9 cellular contexts compared by ENCODE assay signal in the genomic region with DNA sequence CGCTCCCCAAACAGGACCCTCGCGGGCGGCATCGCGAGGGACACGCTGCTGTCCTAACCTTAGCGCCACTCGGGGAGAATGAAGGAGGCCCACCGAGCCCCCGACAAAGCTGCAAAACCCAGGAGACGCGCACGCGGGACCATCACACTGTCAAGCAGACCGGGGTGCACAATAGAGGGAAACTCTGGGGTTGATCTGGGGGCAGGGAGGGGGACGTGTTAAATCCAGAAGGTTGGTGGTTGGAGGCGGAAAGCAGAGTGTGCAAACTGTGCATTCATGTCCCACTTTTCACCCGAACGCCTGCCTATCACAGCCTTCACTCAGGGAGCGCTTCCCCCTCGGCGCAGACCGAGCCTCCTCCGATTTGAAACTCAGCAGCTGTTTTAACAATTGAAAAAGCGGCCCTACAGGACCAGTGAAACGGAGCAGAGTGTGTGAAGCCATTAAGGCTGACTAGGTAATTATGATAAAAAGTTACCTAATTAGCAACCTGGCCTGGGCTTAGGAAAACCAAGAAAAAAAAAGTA. TPM values are rescaled to one million over a fixed set of nuclear protein-coding genes. Genes with fewer than 3 reads are reported as not detected.
DNase-seq lines count a peak whose midpoint lies in the region; ATAC-seq and TF ChIP-seq lines count a peak whose summit lies in the region.
"Had no signal": no experiment of that assay in that cellular context is flagged by ENCODE, and none has a peak within 500 bp of the region (broad histone marks: within the 10 kb centered on the region; RNA-seq: fewer than 3 reads in every experiment).

No MANE protein-coding gene starts in this region.

- H3K9ac ChIP-seq in SK-N-SH: no peak overlapping the region

- H3K4me3 ChIP-seq in SK-N-SH (ENCODE audit: low read depth in 2 of 2, low read length in 1 of 2) (peak overlapping the region; percentile 49 to 53), hepatocyte (peak overlapping the region; percentile 90), skeletal muscle cell (ENCODE audit: low read depth, low read length) (peak overlapping the region; percentile 59)

- no peak overlapping the region for H3K27ac Mint-ChIP-seq in activated T-cell treated with anti-CD3 and anti-CD28 coated beads, Interleukin-2, amount 50 U/mL, for 72 hours

- H3K27me3 ChIP-seq in SK-N-SH (ENCODE audit: insufficient read depth): peaks cover 34% of the 10 kb centered on the region
- H3K27me3 ChIP-seq in hepatocyte: peaks cover 10% of the 10 kb centered on the region

- H3K36me3 ChIP-seq in SK-N-SH (replicated peaks in 1 of 2; ENCODE audit: control insufficient read depth in 1 of 2, insufficient read depth in 2 of 2, low read length in 1 of 2): no peaks in the 10 kb centered on the region
- H3K36me3 ChIP-seq in hepatocyte (replicated peaks; ENCODE audit: insufficient read depth, low read depth): no peaks in the 10 kb centered on the region

- DNase-seq in SK-N-SH (peak; percentile 25), hepatocyte (ENCODE audit: low spot score) (peak; percentile 34), skeletal muscle cell (ENCODE audit: low read depth) (no peak), A172 (ENCODE audit: low spot score) (no peak), NCI-H146 (lab: John Stamatoyannopoulos, UW) (no peak)
- no peak for DNase-seq in activated T-cell treated with anti-CD3 and anti-CD28 coated beads, Interleukin-2, amount 50 U/mL, for 72 hours
- DNase-seq: DND-41 had no signal

- peaks cover 73% of the 10 kb centered on the region for H3K27me3 Mint-ChIP-seq in activated T-cell treated with anti-CD3 and anti-CD28 coated beads, Interleukin-2, amount 50 U/mL, for 72 hours (ENCODE audit: low read depth)

- no peak for TF ChIP-seq RAD21 in SK-N-SH (IDR thresholded peaks at IDR 0.05; ENCODE audit: low read length)

- peak overlapping the region; percentile 87 to 90 for H3K4me3 Mint-ChIP-seq in activated T-cell treated with anti-CD3 and anti-CD28 coated beads, Interleukin-2, amount 50 U/mL, for 72 hours

- no peaks in the 10 kb centered on the region for H3K9me3 ChIP-seq in SK-N-SH
- no peaks in the 10 kb centered on the region for H3K9me3 ChIP-seq in hepatocyte (ENCODE audit: low read depth)

- no peaks in the 10 kb centered on the region for H3K79me2 ChIP-seq in SK-N-SH (ENCODE audit: insufficient read depth)
- H3K79me2 ChIP-seq in hepatocyte: peaks cover 27% of the 10 kb centered on the region

- ATAC-seq in SK-N-SH treated with all-trans-retinoic acid at 6 μM for 48 hours: no peak; the same call in 2 of the 3 replicates
- no peak for ATAC-seq in activated T-cell treated with anti-CD3 and anti-CD28 coated beads, Interleukin-2, amount 50 U/mL, for 72 hours (replicated peaks in 1 of 2)
- no peak for ATAC-seq in HG03565 (IDR thresholded peaks at IDR 0.05; ENCODE audit: unreplicated experiment)

- H3K9me3 Mint-ChIP-seq in activated T-cell treated with anti-CD3 and anti-CD28 coated beads, Interleukin-2, amount 50 U/mL, for 72 hours: no peaks in the 10 kb centered on the region

- H4K20me1 ChIP-seq in SK-N-SH (ENCODE audit: insufficient read depth) (no peaks in the 10 kb centered on the region), hepatocyte (ENCODE audit: insufficient read depth, poor library complexity, severe bottlenecking) (no peaks in the 10 kb centered on the region)

- H3K27ac ChIP-seq in SK-N-SH (ENCODE audit: low read depth in 2 of 2, low read length in 1 of 2): no peak overlapping the region
- peak overlapping the region; percentile 62 for H3K27ac ChIP-seq in hepatocyte

- H3K4me2 ChIP-seq in SK-N-SH (peak overlapping the region; percentile 82), hepatocyte (peak overlapping the region; percentile 96)

- H3F3A ChIP-seq in SK-N-SH (replicated peaks; ENCODE audit: insufficient read depth): no peaks in the 10 kb centered on the region

- H3K9me2 ChIP-seq in SK-N-SH: no peaks in the 10 kb centered on the region
- H3K9me2 ChIP-seq in hepatocyte (replicated peaks; ENCODE audit: insufficient read depth): no peaks in the 10 kb centered on the region

- CTCF ChIA-PET in SK-N-SH (lab: Yijun Ruan, JAX): interaction anchor here (1.0 to 1.9 kb wide), 3 partner anchors 12 to 96 kb away, joined by 3 to 5 read pairs (median 4); no protein-coding TSS in a partner anchor

- peaks cover 43% of the 10 kb centered on the region for H3K4me1 Mint-ChIP-seq in activated T-cell treated with anti-CD3 and anti-CD28 coated beads, Interleukin-2, amount 50 U/mL, for 72 hours (ENCODE audit: low read depth)

- POLR2A ChIA-PET in SK-N-SH (lab: Yijun Ruan, JAX): no interaction called here

- H3K4me1 ChIP-seq in SK-N-SH (ENCODE audit: control insufficient read depth in 1 of 2, insufficient read depth in 2 of 2, low read depth in 1 of 2, low read length in 1 of 2): peaks cover 7 to 18% of the 10 kb centered on the region in 2 experiments; a peak in 3 of 4 replicates
- peaks cover 14% of the 10 kb centered on the region for H3K4me1 ChIP-seq in hepatocyte (ENCODE audit: insufficient read depth)

- H3K36me3 Mint-ChIP-seq in activated T-cell treated with anti-CD3 and anti-CD28 coated beads, Interleukin-2, amount 50 U/mL, for 72 hours (ENCODE audit: insufficient read depth in 2 of 2): peaks cover 0 to 3% of the 10 kb centered on the region in 2 donors

- WGBS in SK-N-SH (ENCODE audit: low lambda C conversion rate): 23% methylated on average over 27 of the region's 27 CpGs
- WGBS in hepatocyte (ENCODE audit: low lambda C conversion rate, missing lambda C conversion rate): 2% methylated on average over 27 of the region's 27 CpGs

- TF ChIP-seq CTCF in SK-N-SH (IDR thresholded peaks at IDR 0.05): no peak
- TF ChIP-seq CTCF in hepatocyte (IDR thresholded peaks at IDR 0.05; ENCODE audit: poor library complexity): no peak

- no peak for TF ChIP-seq EP300 in SK-N-SH (IDR thresholded peaks at IDR 0.05; ENCODE audit: borderline replicate concordance in 1 of 2, low read depth in 1 of 2, low read length in 1 of 2)

- H2AFZ ChIP-seq in SK-N-SH (ENCODE audit: low read depth) (peak overlapping the region; percentile 76; the same call in 1 of the 2 replicates), hepatocyte (peak overlapping the region; percentile 98)

TF ChIP-seq in SK-N-SH, 30 proteins besides CTCF, POLR2A, EP300 and RAD21 (continues in another document):
- TF ChIP-seq, protein P1, sequence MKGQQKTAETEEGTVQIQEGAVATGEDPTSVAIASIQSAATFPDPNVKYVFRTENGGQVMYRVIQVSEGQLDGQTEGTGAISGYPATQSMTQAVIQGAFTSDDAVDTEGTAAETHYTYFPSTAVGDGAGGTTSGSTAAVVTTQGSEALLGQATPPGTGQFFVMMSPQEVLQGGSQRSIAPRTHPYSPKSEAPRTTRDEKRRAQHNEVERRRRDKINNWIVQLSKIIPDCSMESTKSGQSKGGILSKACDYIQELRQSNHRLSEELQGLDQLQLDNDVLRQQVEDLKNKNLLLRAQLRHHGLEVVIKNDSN (IDR thresholded peaks at IDR 0.05; ENCODE audit: borderline replicate concordance, low read depth): no peak
- no peak for TF ChIP-seq FOXM1 (IDR thresholded peaks at IDR 0.05; ENCODE audit: low read depth)
- no peak for TF ChIP-seq TAF1 (IDR thresholded peaks at IDR 0.05; ENCODE audit: borderline replicate concordance, low read depth, low read length)
- TF ChIP-seq JUND (IDR thresholded peaks at IDR 0.05): no peak
- TF ChIP-seq EZH2phosphoT487 (IDR thresholded peaks at IDR 0.05; ENCODE audit: borderline replicate concordance, low read depth): no peak

TF ChIP-seq in SK-N-SH treated with all-trans-retinoic acid at 6 μM for 48 hours, 23 proteins besides CTCF, POLR2A, EP300 and RAD21 (continues in another document):
- TF ChIP-seq, protein P2, sequence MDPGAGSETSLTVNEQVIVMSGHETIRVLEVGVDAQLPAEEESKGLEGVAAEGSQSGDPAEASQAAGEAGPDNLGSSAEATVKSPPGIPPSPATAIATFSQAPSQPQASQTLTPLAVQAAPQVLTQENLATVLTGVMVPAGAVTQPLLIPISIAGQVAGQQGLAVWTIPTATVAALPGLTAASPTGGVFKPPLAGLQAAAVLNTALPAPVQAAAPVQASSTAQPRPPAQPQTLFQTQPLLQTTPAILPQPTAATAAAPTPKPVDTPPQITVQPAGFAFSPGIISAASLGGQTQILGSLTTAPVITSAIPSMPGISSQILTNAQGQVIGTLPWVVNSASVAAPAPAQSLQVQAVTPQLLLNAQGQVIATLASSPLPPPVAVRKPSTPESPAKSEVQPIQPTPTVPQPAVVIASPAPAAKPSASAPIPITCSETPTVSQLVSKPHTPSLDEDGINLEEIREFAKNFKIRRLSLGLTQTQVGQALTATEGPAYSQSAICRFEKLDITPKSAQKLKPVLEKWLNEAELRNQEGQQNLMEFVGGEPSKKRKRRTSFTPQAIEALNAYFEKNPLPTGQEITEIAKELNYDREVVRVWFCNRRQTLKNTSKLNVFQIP (CRISPR knock-in tag; IDR thresholded peaks at IDR 0.05; ENCODE audit: borderline replicate concordance, low read depth): no peak
- TF ChIP-seq, protein P3, sequence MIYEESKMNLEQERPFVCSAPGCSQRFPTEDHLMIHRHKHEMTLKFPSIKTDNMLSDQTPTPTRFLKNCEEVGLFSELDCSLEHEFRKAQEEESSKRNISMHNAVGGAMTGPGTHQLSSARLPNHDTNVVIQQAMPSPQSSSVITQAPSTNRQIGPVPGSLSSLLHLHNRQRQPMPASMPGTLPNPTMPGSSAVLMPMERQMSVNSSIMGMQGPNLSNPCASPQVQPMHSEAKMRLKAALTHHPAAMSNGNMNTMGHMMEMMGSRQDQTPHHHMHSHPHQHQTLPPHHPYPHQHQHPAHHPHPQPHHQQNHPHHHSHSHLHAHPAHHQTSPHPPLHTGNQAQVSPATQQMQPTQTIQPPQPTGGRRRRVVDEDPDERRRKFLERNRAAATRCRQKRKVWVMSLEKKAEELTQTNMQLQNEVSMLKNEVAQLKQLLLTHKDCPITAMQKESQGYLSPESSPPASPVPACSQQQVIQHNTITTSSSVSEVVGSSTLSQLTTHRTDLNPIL (CRISPR knock-in tag; IDR thresholded peaks at IDR 0.05; ENCODE audit: low read depth): no peak
- TF ChIP-seq PPARA (CRISPR knock-in tag; IDR thresholded peaks at IDR 0.05; ENCODE audit: borderline replicate concordance) (no peak), ZC3H10 (CRISPR knock-in tag; IDR thresholded peaks at IDR 0.05) (no peak)

RNA-seq across cellular contexts. Expression of a gene that starts 0.6 kb away (rescaled TPM):
- polyA plus RNA-seq in SK-N-SH (2012; rRNA removed) (0.13 TPM in 1 of 2 replicates, not detected in the other), hepatocyte (13.6 and 19.5 TPM in 2 replicates)
- 0.04 TPM in 2 replicates for polyA plus RNA-seq in SK-N-SH (2012; cell fraction: cytosol; rRNA removed)
- 0.06 TPM in 1 of 2 replicates, not detected in the other for polyA plus RNA-seq in SK-N-SH (2012; cell fraction: nucleus; rRNA removed)
- under 1 TPM; 0.34 to 0.35 TPM for total RNA-seq in activated T-cell treated with anti-CD3 and anti-CD28 coated beads, Interleukin-2, amount 50 U/mL, for 72 hours
- total RNA-seq in hepatocyte: 27.5 and 30.5 TPM in 2 replicates
- 0.14 and 0.29 TPM in 2 replicates for total RNA-seq in A172 (2014; rRNA removed; shearing (Covaris generic))

Comparison
In these comparisons a context has a peak if more than half of its experiments do, and no peak if none do; other contexts are left out.
1. DNase-seq: peak in SK-N-SH (single experiment) and hepatocyte (single experiment); none in activated T-cell treated with anti-CD3 and anti-CD28 coated beads, Interleukin-2, amount 50 U/mL, for 72 hours (0 of 2), skeletal muscle cell (single experiment), A172 (single experiment) and NCI-H146 (single experiment).
2. RNA of a gene that starts 0.6 kb away (total RNA-seq): 27.5 to 30.5 TPM in hepatocyte; 0.34 to 0.35 TPM in activated T-cell treated with anti-CD3 and anti-CD28 coated beads, Interleukin-2, amount 50 U/mL, for 72 hours and 0.14 to 0.29 TPM in A172; every median in the first group is over 10 times any median in the second.
3. Peak in every context shown above with its lines, with median percentiles within 50 percentile points of each other: H3K4me3 ChIP-seq.